9 cellular contexts compared by ENCODE assay signal in the genomic region with DNA sequence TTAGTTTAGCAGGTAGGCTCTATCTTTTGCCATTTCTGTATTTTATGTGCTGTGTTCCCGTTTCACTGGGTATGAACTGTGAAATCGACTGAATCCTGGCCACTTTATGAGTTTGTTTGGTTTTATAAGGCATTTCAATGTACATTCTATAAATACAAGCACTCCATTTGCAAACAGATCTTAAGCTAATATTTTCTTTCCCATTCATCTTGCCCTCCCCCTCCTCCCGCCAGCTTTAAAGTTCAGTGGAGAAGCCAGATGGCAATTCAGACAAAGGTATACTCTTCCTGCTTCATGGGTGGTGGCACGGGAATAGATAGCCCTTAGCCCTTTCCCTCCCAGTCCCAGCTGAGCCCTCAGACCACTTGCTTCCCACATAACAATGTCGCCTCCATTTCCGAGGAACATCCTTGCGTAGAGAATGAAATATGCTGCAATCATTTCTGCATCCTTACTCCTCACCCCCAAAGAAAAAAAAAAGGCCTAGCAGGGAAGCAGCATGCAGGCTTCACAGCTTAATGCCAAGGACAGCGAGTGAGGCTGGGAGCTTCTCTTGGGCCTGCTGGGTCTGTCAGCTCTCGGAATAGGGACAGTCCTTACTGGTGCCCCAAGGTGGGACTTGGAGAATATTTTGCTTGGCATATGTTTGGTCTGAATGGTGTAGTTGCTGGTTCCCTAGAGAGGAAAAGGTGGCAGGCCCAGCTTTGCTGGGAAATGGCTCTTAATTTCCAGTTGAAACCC. TPM values are rescaled to one million over a fixed set of nuclear protein-coding genes. Genes with fewer than 3 reads are reported as not detected.
DNase-seq lines count a peak whose midpoint lies in the region; ATAC-seq and TF ChIP-seq lines count a peak whose summit lies in the region.
"Had no signal": no experiment of that assay in that cellular context is flagged by ENCODE, and none has a peak within 500 bp of the region (broad histone marks: within the 10 kb centered on the region; RNA-seq: fewer than 3 reads in every experiment).

No MANE protein-coding gene starts in this region.

- peaks cover 85% of the 10 kb centered on the region for H3K4me1 Mint-ChIP-seq in activated CD4-positive, alpha-beta memory T cell treated with anti-CD3 and anti-CD28 coated beads, Interleukin-2, amount 10 ng/mL, durations not matched to agents 7 days and 5 days
- peaks cover 55 to 84% of the 10 kb centered on the region in 2 donors for H3K4me1 Mint-ChIP-seq in natural killer cell

- intact Hi-C loops in natural killer cell (cut with micrococcal nuclease) (no loop called here), vagina (cut with DNase I) (loop anchor here (5.0 to 10.0 kb wide), 2 partner anchors 49 to 102 kb away; partner anchors contain the start of gene SUSD6)

- H3K36me3 ChIP-seq in vagina: peaks cover 0 to 15% of the 10 kb centered on the region in 2 donors

- ATAC-seq in natural killer cell (no peak), HG02884 (IDR thresholded peaks at IDR 0.05; ENCODE audit: unreplicated experiment) (no peak), HG02759 (IDR thresholded peaks at IDR 0.05; ENCODE audit: unreplicated experiment) (no peak)

- peaks cover 58% of the 10 kb centered on the region for H3K36me3 Mint-ChIP-seq in activated CD4-positive, alpha-beta memory T cell treated with anti-CD3 and anti-CD28 coated beads, Interleukin-2, amount 10 ng/mL, durations not matched to agents 7 days and 5 days (ENCODE audit: low read depth)
- H3K36me3 Mint-ChIP-seq in natural killer cell: peaks cover 8% of the 10 kb centered on the region

- no peak overlapping the region for H3K27ac ChIP-seq in vagina

- H3K4me3 Mint-ChIP-seq in activated CD4-positive, alpha-beta memory T cell treated with anti-CD3 and anti-CD28 coated beads, Interleukin-2, amount 10 ng/mL, durations not matched to agents 7 days and 5 days: no peak overlapping the region
- H3K4me3 Mint-ChIP-seq in natural killer cell: peak overlapping the region; percentile 28
- H3K4me3 Mint-ChIP-seq: stimulated activated naive CD8-positive, alpha-beta T cell treated with anti-CD3 and anti-CD28 coated beads, Interleukin-15, Interleukin-2, amounts not matched to agents 100 ng/mL and 50 ng/mL, for 24 hours had no signal

- H3K4me3 ChIP-seq in vagina: no peak overlapping the region

- H3K4me1 ChIP-seq in vagina: peaks cover 58% of the 10 kb centered on the region

- TF ChIP-seq CTCF in natural killer cell (IDR thresholded peaks at IDR 0.05): no peak
- TF ChIP-seq CTCF in vagina (IDR thresholded peaks at IDR 0.05): no peak

- no peaks in the 10 kb centered on the region for H3K27me3 ChIP-seq in vagina

- no peak for TF ChIP-seq POLR2A in vagina (IDR thresholded peaks at IDR 0.05)

- POLR2A ChIA-PET in activated CD4-positive, alpha-beta memory T cell treated with anti-CD3 and anti-CD28 coated beads, Interleukin-2, amount 10 ng/mL, durations not matched to agents 7 days and 5 days (lab: Charles Lee): interaction anchor here (0.8 to 2.6 kb wide), 5 partner anchors 14 to 102 kb away, joined by 3 to 23 read pairs (median 4); partner anchors contain the start of genes SRSF5 and SUSD6

- peak overlapping the region; percentile 88 for H3K27ac Mint-ChIP-seq in activated CD4-positive, alpha-beta memory T cell treated with anti-CD3 and anti-CD28 coated beads, Interleukin-2, amount 10 ng/mL, durations not matched to agents 7 days and 5 days
- H3K27ac Mint-ChIP-seq in natural killer cell: peak overlapping the region; percentile 99 to 100

- H3K9me3 ChIP-seq in vagina: no peaks in the 10 kb centered on the region

- DNase-seq in DMS 273 treated with DMSO at 0.1 percent for 48 hours (lab: John Stamatoyannopoulos, UW) (peak; percentile 21), NCI-H146 (lab: John Stamatoyannopoulos, UW) (peak; percentile 90), natural killer cell (no peak), NAMALWA (ENCODE audit: low spot score) (no peak), vagina (ENCODE audit: extremely low spot score in 2 of 2) (no peak)
- no peak for DNase-seq in activated CD4-positive, alpha-beta memory T cell treated with anti-CD3 and anti-CD28 coated beads, Interleukin-2, amount 10 ng/mL, durations not matched to agents 7 days and 5 days

- no peaks in the 10 kb centered on the region for H3K9me3 Mint-ChIP-seq in activated CD4-positive, alpha-beta memory T cell treated with anti-CD3 and anti-CD28 coated beads, Interleukin-2, amount 10 ng/mL, durations not matched to agents 7 days and 5 days
- H3K9me3 Mint-ChIP-seq in natural killer cell: no peaks in the 10 kb centered on the region
- H3K9me3 Mint-ChIP-seq: stimulated activated naive CD8-positive, alpha-beta T cell treated with anti-CD3 and anti-CD28 coated beads, Interleukin-15, Interleukin-2, amounts not matched to agents 100 ng/mL and 50 ng/mL, for 24 hours had no signal

- no peaks in the 10 kb centered on the region for H3K27me3 Mint-ChIP-seq in activated CD4-positive, alpha-beta memory T cell treated with anti-CD3 and anti-CD28 coated beads, Interleukin-2, amount 10 ng/mL, durations not matched to agents 7 days and 5 days
- H3K27me3 Mint-ChIP-seq in natural killer cell (ENCODE audit: low read depth in 2 of 2): no peaks in the 10 kb centered on the region
- H3K27me3 Mint-ChIP-seq: stimulated activated naive CD8-positive, alpha-beta T cell treated with anti-CD3 and anti-CD28 coated beads, Interleukin-15, Interleukin-2, amounts not matched to agents 100 ng/mL and 50 ng/mL, for 24 hours had no signal

- CTCF ChIA-PET in activated CD4-positive, alpha-beta memory T cell treated with anti-CD3 and anti-CD28 coated beads, Interleukin-2, amount 10 ng/mL, durations not matched to agents 7 days and 5 days (lab: Charles Lee): interaction anchor here (0.7 to 3.5 kb wide), 3 partner anchors 32 to 102 kb away, joined by 3 to 13 read pairs (median 3); partner anchors contain the start of gene SUSD6

RNA-seq across cellular contexts. Expression of gene SRSF5, which starts 52.8 kb away (rescaled TPM):
- 100 to 1,000 TPM; 368 to 376 TPM for total RNA-seq in activated CD4-positive, alpha-beta memory T cell treated with anti-CD3 and anti-CD28 coated beads, Interleukin-2, amount 10 ng/mL, durations not matched to agents 7 days and 5 days
- total RNA-seq in natural killer cell: 1,000 to 10,000 TPM; 1,327 to 1,669 (median 1,634) TPM
- 386 TPM for total RNA-seq in vagina

Comparison
In these comparisons a context has a peak if more than half of its experiments do, and no peak if none do; other contexts are left out.
1. DNase-seq: peak in DMS 273 treated with DMSO at 0.1 percent for 48 hours (single experiment) and NCI-H146 (single experiment); none in activated CD4-positive, alpha-beta memory T cell treated with anti-CD3 and anti-CD28 coated beads, Interleukin-2, amount 10 ng/mL, durations not matched to agents 7 days and 5 days (single experiment), natural killer cell (single experiment), NAMALWA (single experiment) and vagina (0 of 2).